In the genomic region with DNA sequence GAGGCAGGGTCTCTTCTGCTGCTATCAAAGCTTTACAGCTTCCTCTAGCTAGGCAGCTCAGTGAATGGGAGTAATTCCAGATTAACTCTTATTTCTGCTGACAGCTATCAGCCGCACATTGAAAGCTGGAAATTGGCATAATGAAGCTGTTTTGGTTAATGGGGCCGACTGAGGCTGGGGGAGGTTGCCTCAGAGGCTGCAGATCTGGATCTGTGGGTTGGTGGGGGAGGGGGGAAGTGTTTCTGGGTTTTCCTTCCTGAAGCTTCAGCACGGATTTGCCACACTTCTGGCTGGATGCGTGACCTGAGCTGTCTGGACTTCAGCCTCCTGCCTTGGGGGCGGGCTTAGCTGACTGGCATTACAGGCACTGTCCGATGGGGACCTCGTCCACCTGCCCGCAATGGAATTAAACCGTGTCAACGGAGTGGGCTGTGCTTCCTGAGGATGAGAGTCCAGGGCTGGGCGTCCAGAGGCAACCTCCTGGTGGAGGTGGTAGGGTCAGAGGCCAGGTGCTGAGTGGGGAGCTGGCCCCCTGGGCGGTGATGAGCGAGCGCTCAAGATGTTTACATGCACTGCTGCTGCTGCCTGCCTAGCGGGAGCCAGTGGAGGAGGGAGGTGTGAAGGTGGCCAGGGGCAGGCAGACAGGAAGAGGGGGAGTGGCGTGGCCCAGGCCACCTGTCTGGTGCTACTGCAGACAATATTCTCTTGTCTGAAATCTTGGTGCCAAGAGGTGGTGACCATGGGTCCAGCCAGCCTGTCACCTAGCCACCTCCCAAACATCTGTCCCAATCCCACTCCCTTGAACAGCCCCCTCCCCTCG, we compare ENCODE assay signal across 12 cellular contexts. TPM values are rescaled to one million over a fixed set of nuclear protein-coding genes. Genes with fewer than 3 reads are reported as not detected.
DNase-seq lines count a peak whose midpoint lies in the region; ATAC-seq lines count a peak whose summit lies in the region.
"Had no signal": no experiment of that assay in that cellular context is flagged by ENCODE, and none has a peak within 500 bp of the region (broad histone marks: within the 10 kb centered on the region; RNA-seq: fewer than 3 reads in every experiment).

No MANE protein-coding gene starts in this region.

- H2BK12ac ChIP-seq in trophoblast cell (ENCODE audit: low read length) = no peak overlapping the region

- no peak overlapping the region for H4K91ac ChIP-seq in trophoblast cell (ENCODE audit: low read depth, low read length)

- H2AK5ac ChIP-seq in trophoblast cell (ENCODE audit: low read length) = no peak overlapping the region

- no peak overlapping the region for H3K4ac ChIP-seq in trophoblast cell (ENCODE audit: low read depth, low read length)

- ATAC-seq in sciatic nerve = no peak

- H3K36me3 ChIP-seq in trophoblast cell (ENCODE audit: control insufficient read depth in 1 of 2, insufficient read depth in 2 of 2, low read length in 2 of 2) = no peaks in the 10 kb centered on the region
- H3K36me3 ChIP-seq: SJSA1 had no signal

- H2AFZ ChIP-seq in trophoblast cell (ENCODE audit: insufficient read depth, low read length, poor library complexity) = no peak overlapping the region

- WGBS in trophoblast cell (ENCODE audit: extremely low coverage, insufficient coverage, insufficient read length) = no CpG with 5 or more reads among the region's 17 CpGs

- H3K14ac ChIP-seq in trophoblast cell (ENCODE audit: low read length) = no peak overlapping the region

- H3K18ac ChIP-seq in trophoblast cell (ENCODE audit: low read length) = no peak overlapping the region

- no peak overlapping the region for H3K23ac ChIP-seq in trophoblast cell (ENCODE audit: low read length)

- DNase-seq in DMS 273 (lab: John Stamatoyannopoulos, UW; ENCODE audit: unreplicated experiment) (peak; percentile 24), DMS 273 treated with DMSO at 0.1 percent for 48 hours (lab: John Stamatoyannopoulos, UW) (no peak), NCI-H69 (lab: John Stamatoyannopoulos, UW) (peak; percentile 89), ecto neural progenitor cell (ENCODE audit: low spot score) (peak; percentile 83), trophoblast cell (no peak), NAMALWA (ENCODE audit: low spot score) (no peak), sciatic nerve (ENCODE audit: low spot score) (no peak)
- DNase-seq in stimulated activated CD4-positive, alpha-beta T cell treated with anti-CD3 and anti-CD28 coated beads, Interleukin-4, amount 100 ng/mL, for 1 hour = no peak
- DNase-seq: activated T-cell treated with anti-CD3 and anti-CD28 coated beads, Interleukin-2, amount 50 U/mL, for 1 hour had no signal

- H4K8ac ChIP-seq in trophoblast cell (ENCODE audit: low read depth, low read length) = no peak overlapping the region

- H3K4me1 ChIP-seq in trophoblast cell (ENCODE audit: control insufficient read depth in 1 of 2, insufficient read depth in 2 of 2, low read length in 2 of 2) = peaks cover 15% of the 10 kb centered on the region in 2 experiments

- H3K27ac ChIP-seq in trophoblast cell (ENCODE audit: low read depth, low read length) = no peak overlapping the region
- H3K27ac ChIP-seq: 22Rv1, SJSA1 had no signal

- intact Hi-C loops in sciatic nerve (cut with DNase I) = loop anchor here (5.0 kb wide), 1 partner anchor 76 kb away; no protein-coding TSS in a partner anchor

- no peak overlapping the region for H4K12ac ChIP-seq in trophoblast cell (ENCODE audit: low read depth, low read length)

- no peaks in the 10 kb centered on the region for H3K79me1 ChIP-seq in trophoblast cell (ENCODE audit: low read length)

- H3K4me2 ChIP-seq in trophoblast cell (ENCODE audit: low read length) = peak overlapping the region; percentile 44

- no peak overlapping the region for H2BK5ac ChIP-seq in trophoblast cell (ENCODE audit: low read depth, low read length, poor library complexity)

- H3K4me3 ChIP-seq in trophoblast cell (ENCODE audit: low read depth, low read length) = no peak overlapping the region
- H3K4me3 ChIP-seq: lung, SJSA1 had no signal

- H3K9ac ChIP-seq in trophoblast cell (ENCODE audit: low read length) = no peak overlapping the region

- no peaks in the 10 kb centered on the region for H3K79me2 ChIP-seq in trophoblast cell (ENCODE audit: control insufficient read depth, insufficient read depth, low read length, poor library complexity)

- no peak overlapping the region for H2BK120ac ChIP-seq in trophoblast cell (ENCODE audit: insufficient read depth, low read length, poor library complexity)

- H3K27me3 ChIP-seq in trophoblast cell (ENCODE audit: insufficient read depth, low read length) = no peaks in the 10 kb centered on the region
- H3K27me3 ChIP-seq: SJSA1 had no signal

- H3K9me3 ChIP-seq in trophoblast cell (ENCODE audit: insufficient read depth, low read depth, low read length) = peaks cover 9% of the 10 kb centered on the region
- H3K9me3 ChIP-seq: SJSA1 had no signal

RNA-seq across cellular contexts. Expression of gene ABCC3, which starts 6.7 kb away (rescaled TPM):
- 0.04 and 0.07 TPM in 2 replicates for polyA plus RNA-seq in trophoblast cell (2013)
- 5.4 TPM for total RNA-seq in sciatic nerve

Comparison
In these comparisons a context has a peak if more than half of its experiments do, and no peak if none do; other contexts are left out.
1. DNase-seq: peak in DMS 273 (single experiment), NCI-H69 (single experiment) and ecto neural progenitor cell (single experiment); none in DMS 273 treated with DMSO at 0.1 percent for 48 hours (single experiment), trophoblast cell (0 of 2), NAMALWA (single experiment), sciatic nerve (single experiment) and stimulated activated CD4-positive, alpha-beta T cell treated with anti-CD3 and anti-CD28 coated beads, Interleukin-4, amount 100 ng/mL, for 1 hour (single experiment).